28 cellular contexts compared by ENCODE assay signal in genomic region chr14:85764809-85765208, GRCh38.
DNase-seq lines count a peak whose midpoint lies in the region; ATAC-seq, FAIRE-seq and TF ChIP-seq lines count a peak whose summit lies in the region.
"Had no signal": no experiment of that assay in that cellular context is flagged by ENCODE, and none has a peak within 500 bp of the region (broad histone marks: within the 10 kb centered on the region; RNA-seq: fewer than 3 reads in every experiment).

No MANE protein-coding gene starts in this region.

- no peaks in the 10 kb centered on the region for H3K27me3 ChIP-seq in astrocyte (ENCODE audit: insufficient read depth, low read length)
- H3K27me3 ChIP-seq: MG63, transverse colon had no signal

- H3K27ac Mint-ChIP-seq in astrocyte (ENCODE audit: unreplicated experiment) = no peak overlapping the region
- H3K27ac Mint-ChIP-seq: activated naive CD8-positive, alpha-beta T cell treated with anti-CD3 and anti-CD28 coated beads, Interleukin-2, amount 10 ng/mL, durations not matched to agents 7 days and 5 days; activated T-cell treated with anti-CD3 and anti-CD28 coated beads, Interleukin-2, amount 50 U/mL, for 24 hours; naive B cell had no signal

- H3K4me3 ChIP-seq in astrocyte (ENCODE audit: insufficient read depth, low read depth, low read length) = no peak overlapping the region
- no peak overlapping the region for H3K4me3 ChIP-seq in fibroblast of the aortic adventitia (ENCODE audit: low read depth, low read length)
- H3K4me3 ChIP-seq: MG63, transverse colon had no signal

- FAIRE-seq in astrocyte (lab: Jason Lieb, UNC) = no peak
- FAIRE-seq: HTR-8/SVneo had no signal

- no peak overlapping the region for H3K4me3 Mint-ChIP-seq in astrocyte (ENCODE audit: unreplicated experiment)
- H3K4me3 Mint-ChIP-seq: activated naive CD8-positive, alpha-beta T cell treated with anti-CD3 and anti-CD28 coated beads, Interleukin-2, amount 10 ng/mL, durations not matched to agents 7 days and 5 days; activated T-cell treated with anti-CD3 and anti-CD28 coated beads, Interleukin-2, amount 50 U/mL, for 24 hours; naive B cell had no signal

- no peaks in the 10 kb centered on the region for H3K36me3 Mint-ChIP-seq in astrocyte (ENCODE audit: low read depth, unreplicated experiment)
- H3K36me3 Mint-ChIP-seq: activated naive CD8-positive, alpha-beta T cell treated with anti-CD3 and anti-CD28 coated beads, Interleukin-2, amount 10 ng/mL, durations not matched to agents 7 days and 5 days; naive B cell had no signal

- no peaks in the 10 kb centered on the region for H3K36me3 ChIP-seq in astrocyte (ENCODE audit: insufficient read depth, low read length)
- H3K36me3 ChIP-seq: MG63, transverse colon had no signal

- H3K9ac ChIP-seq in astrocyte (ENCODE audit: low read length) = no peak overlapping the region

- no peaks in the 10 kb centered on the region for H3K4me1 ChIP-seq in astrocyte (ENCODE audit: insufficient read depth, low read length)
- H3K4me1 ChIP-seq: transverse colon had no signal

- no peaks in the 10 kb centered on the region for H3K9me3 Mint-ChIP-seq in astrocyte (ENCODE audit: unreplicated experiment)
- H3K9me3 Mint-ChIP-seq: activated naive CD8-positive, alpha-beta T cell treated with anti-CD3 and anti-CD28 coated beads, Interleukin-2, amount 10 ng/mL, durations not matched to agents 7 days and 5 days; activated T-cell treated with anti-CD3 and anti-CD28 coated beads, Interleukin-2, amount 50 U/mL, for 24 hours had no signal

- no peaks in the 10 kb centered on the region for H4K20me1 ChIP-seq in astrocyte (ENCODE audit: insufficient read depth, low read length)

- TF ChIP-seq CTCF in astrocyte (IDR thresholded peaks at IDR 0.05; ENCODE audit: insufficient read depth, low read depth, low read length) (no peak), fibroblast of the aortic adventitia (IDR thresholded peaks at IDR 0.05; ENCODE audit: insufficient read depth, low read length) (no peak), GM20000 (IDR thresholded peaks at IDR 0.05; ENCODE audit: extremely low read depth, missing control alignments) (no peak)

- H2AFZ ChIP-seq in astrocyte (ENCODE audit: low read depth, low read length) = no peak overlapping the region

- ATAC-seq in sciatic nerve (peak; percentile 93), GM21360 (IDR thresholded peaks at IDR 0.05; ENCODE audit: unreplicated experiment) (no peak)
- ATAC-seq: left lobe of liver had no signal

- DNase-seq in LHCN-M2 (ENCODE audit: low read depth) (peak; percentile 22), astrocyte (ENCODE audit: low read depth) (peak; percentile 9), fibroblast of the aortic adventitia (ENCODE audit: low read depth) (peak; percentile 10), sciatic nerve (ENCODE audit: low spot score) (peak; percentile 64), GM20000 (ENCODE audit: low spot score) (no peak), RKO (ENCODE audit: low spot score) (no peak)
- no peak for DNase-seq in activated CD4-positive, alpha-beta T cell treated with anti-CD3 and anti-CD28 coated beads for 4 hours
- DNase-seq: ACHN; activated CD4-positive, alpha-beta T cell treated with anti-CD3 and anti-CD28 coated beads for 48 hours; activated gamma-delta T cell; activated naive CD8-positive, alpha-beta T cell treated with anti-CD3 and anti-CD28 coated beads, Interleukin-2, amount 10 ng/mL, durations not matched to agents 7 days and 5 days; activated T-cell treated with anti-CD3 and anti-CD28 coated beads, Interleukin-2, amount 50 U/mL, for 24 hours; effector CD4-positive, alpha-beta T cell; GF-D8; KBM-7; mesendoderm; MG63; naive B cell; NCI-H1105 treated with DMSO at 0.1 percent for 48 hours; NCI-H1930; NCI-H2227 treated with DMSO at 0.1 percent for 48 hours; NCI-H82; T-helper 9 cell; transverse colon had no signal

- H3K4me2 ChIP-seq in astrocyte (ENCODE audit: low read length) = no peak overlapping the region

- intact Hi-C loops in sciatic nerve (cut with DNase I) = no loop called here

- H3K4me1 Mint-ChIP-seq in astrocyte (ENCODE audit: low read depth, unreplicated experiment) = peaks cover 4% of the 10 kb centered on the region
- H3K4me1 Mint-ChIP-seq: activated naive CD8-positive, alpha-beta T cell treated with anti-CD3 and anti-CD28 coated beads, Interleukin-2, amount 10 ng/mL, durations not matched to agents 7 days and 5 days; naive B cell had no signal

- H3K9me3 ChIP-seq in astrocyte (ENCODE audit: insufficient read depth, low read depth, low read length) = no peaks in the 10 kb centered on the region
- H3K9me3 ChIP-seq: MG63, transverse colon had no signal

- no peak overlapping the region for H3K27ac ChIP-seq in astrocyte (ENCODE audit: low read depth, low read length)
- H3K27ac ChIP-seq: transverse colon, VCaP had no signal

- H3K79me2 ChIP-seq in astrocyte (ENCODE audit: insufficient read depth, low read length) = no peaks in the 10 kb centered on the region

- H3K27me3 Mint-ChIP-seq in astrocyte (ENCODE audit: low read depth, unreplicated experiment) = peaks cover 2% of the 10 kb centered on the region
- H3K27me3 Mint-ChIP-seq: activated T-cell treated with anti-CD3 and anti-CD28 coated beads, Interleukin-2, amount 50 U/mL, for 24 hours had no signal

Comparison
In these comparisons a context has a peak if more than half of its experiments do, and no peak if none do; other contexts are left out.
1. DNase-seq: peak in LHCN-M2 (single experiment), astrocyte (single experiment), fibroblast of the aortic adventitia (single experiment) and sciatic nerve (single experiment); none in GM20000 (single experiment), activated CD4-positive, alpha-beta T cell treated with anti-CD3 and anti-CD28 coated beads for 4 hours (0 of 2) and RKO (single experiment).